Comparison of ENCODE assay signal across 20 cellular contexts in the genomic region with DNA sequence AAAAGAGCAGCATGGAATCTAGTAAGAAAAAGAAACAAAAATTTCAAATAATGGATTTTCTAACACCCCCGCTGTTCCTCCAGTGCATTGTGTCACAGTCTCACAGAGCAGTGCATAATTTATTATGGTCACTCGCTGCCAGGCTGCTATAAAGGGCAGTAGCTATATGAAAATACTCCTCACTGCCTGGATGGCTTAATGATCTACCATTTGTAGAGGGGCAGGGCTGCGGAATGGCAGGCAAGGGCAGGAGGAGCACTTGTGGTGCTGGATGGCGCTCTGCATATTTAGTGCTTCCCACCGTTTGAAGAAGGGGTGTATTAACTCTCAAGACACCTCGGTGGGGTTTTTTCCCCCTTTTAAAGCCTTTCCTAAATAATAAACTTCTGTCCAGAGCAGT.
"Had no signal": no experiment of that assay in that cellular context is flagged by ENCODE, and none has a peak within 500 bp of the region (broad histone marks: within the 10 kb centered on the region; RNA-seq: fewer than 3 reads in every experiment).

No MANE protein-coding gene starts in this region.

- H3K27me3 ChIP-seq: breast epithelium, esophagus squamous epithelium, tibial artery, vagina had no signal

- H3K9me3 Mint-ChIP-seq: activated CD4-positive, alpha-beta T cell treated with anti-CD3 and anti-CD28 coated beads, Interleukin-2, amount 10 ng/mL, durations not matched to agents 24 days and 14 days; activated CD8-positive, alpha-beta T cell treated with anti-CD3 and anti-CD28 coated beads for 36 hours; activated T-helper 17 cell treated with anti-CD3 and anti-CD28 coated beads, Interleukin-2, amount 50 U/mL, for 72 hours had no signal

- H3K27me3 Mint-ChIP-seq: activated CD4-positive, alpha-beta T cell treated with anti-CD3 and anti-CD28 coated beads, Interleukin-2, amount 10 ng/mL, durations not matched to agents 24 days and 14 days; activated CD8-positive, alpha-beta T cell treated with anti-CD3 and anti-CD28 coated beads for 36 hours; activated T-helper 17 cell treated with anti-CD3 and anti-CD28 coated beads, Interleukin-2, amount 50 U/mL, for 72 hours; T-cell had no signal

- DNase-seq: activated CD4-positive, alpha-beta T cell treated with anti-CD3 and anti-CD28 coated beads, Interleukin-2, amount 10 ng/mL, durations not matched to agents 24 days and 14 days; activated CD8-positive, alpha-beta T cell treated with anti-CD3 and anti-CD28 coated beads for 36 hours; activated naive CD4-positive, alpha-beta T cell; activated T-cell treated with anti-CD3 and anti-CD28 coated beads, Interleukin-2, amount 50 U/mL, for 1 hour; anterior cingulate cortex; cortex of kidney; effector CD8-positive, alpha-beta T cell; esophagus squamous epithelium; islet precursor cell; stimulated activated CD8-positive, alpha-beta memory T cell treated with anti-CD3 and anti-CD28 coated beads, Interleukin-4, amount 100 ng/mL, for 48 hours; stimulated activated naive CD4-positive, alpha-beta T cell; T-cell; tibial artery had no signal

- ATAC-seq: activated CD8-positive, alpha-beta T cell treated with anti-CD3 and anti-CD28 coated beads for 36 hours; activated T-helper 17 cell treated with anti-CD3 and anti-CD28 coated beads, Interleukin-2, amount 50 U/mL, for 72 hours; left lobe of liver; SK-N-SH treated with all-trans-retinoic acid at 6 μM for 48 hours; T-cell had no signal

- H3K9me3 ChIP-seq: vagina had no signal

- H3K4me3 ChIP-seq: breast epithelium, esophagus squamous epithelium, lung, tibial artery, vagina had no signal

- H3K4me1 Mint-ChIP-seq: activated T-helper 17 cell treated with anti-CD3 and anti-CD28 coated beads, Interleukin-2, amount 50 U/mL, for 72 hours; T-cell had no signal

- H3K4me1 ChIP-seq: breast epithelium, esophagus squamous epithelium had no signal

- H3K27ac Mint-ChIP-seq: activated CD4-positive, alpha-beta T cell treated with anti-CD3 and anti-CD28 coated beads, Interleukin-2, amount 10 ng/mL, durations not matched to agents 24 days and 14 days; activated CD8-positive, alpha-beta T cell treated with anti-CD3 and anti-CD28 coated beads for 36 hours; activated T-helper 17 cell treated with anti-CD3 and anti-CD28 coated beads, Interleukin-2, amount 50 U/mL, for 72 hours; mesothelial cell of epicardium; T-cell had no signal

- H3K36me3 ChIP-seq: breast epithelium, vagina had no signal

- H3K36me3 Mint-ChIP-seq: mesothelial cell of epicardium had no signal

- H3K4me3 Mint-ChIP-seq: activated CD4-positive, alpha-beta T cell treated with anti-CD3 and anti-CD28 coated beads, Interleukin-2, amount 10 ng/mL, durations not matched to agents 24 days and 14 days; activated CD8-positive, alpha-beta T cell treated with anti-CD3 and anti-CD28 coated beads for 36 hours; activated T-helper 17 cell treated with anti-CD3 and anti-CD28 coated beads, Interleukin-2, amount 50 U/mL, for 72 hours; mesothelial cell of epicardium; T-cell had no signal

- H3K27ac ChIP-seq: breast epithelium, esophagus squamous epithelium, tibial artery, vagina had no signal
